Comparison of ENCODE assay signal across 22 cellular contexts in the genomic region with DNA sequence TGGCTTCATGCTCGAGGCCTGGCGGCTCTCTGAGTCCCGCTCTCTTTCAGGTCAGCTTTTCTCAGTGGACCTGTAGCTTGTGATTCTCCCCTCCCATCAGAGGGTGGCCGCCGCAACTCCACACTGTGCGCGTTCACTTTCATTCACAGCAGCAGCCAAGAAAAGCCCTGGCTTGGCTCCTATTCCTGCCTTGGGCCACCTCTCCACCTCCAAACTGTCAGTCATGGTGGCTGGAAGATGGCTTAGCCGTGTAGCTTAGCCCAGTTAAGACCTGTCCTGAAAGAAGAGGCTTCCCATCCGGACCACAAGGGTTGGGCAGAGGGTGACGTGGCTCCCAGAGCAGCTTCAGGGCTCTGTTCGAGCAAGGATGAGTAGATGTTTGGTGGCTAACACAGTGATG.
"Had no signal": no experiment of that assay in that cellular context is flagged by ENCODE, and none has a peak within 500 bp of the region (broad histone marks: within the 10 kb centered on the region; RNA-seq: fewer than 3 reads in every experiment).

No MANE protein-coding gene starts in this region.

- ATAC-seq: K562, Panc1, PC-3, SK-N-SH treated with all-trans-retinoic acid at 6 μM for 48 hours had no signal

- H3K27me3 ChIP-seq: SJCRH30 had no signal

- DNase-seq: Kasumi-1, MM.1S, NCI-H1092 treated with DMSO at 0.1 percent for 48 hours, NCI-H1436, NCI-H187, NCI-H2029, NCI-H2081 treated with DMSO at 0.1 percent for 48 hours, NCI-H2171, NCI-H226, NCI-H446, NCI-H510A, NCI-H524 treated with DMSO at 0.1 percent for 48 hours, NCI-H69, NCI-H774, PC-3, SHP77 treated with DMSO at 0.1 percent for 48 hours, SJCRH30 had no signal

- H3K9ac ChIP-seq: KMS-11 had no signal

- H3K27ac ChIP-seq: KMS-11, RWPE1, SJCRH30 had no signal

- H3K4me3 ChIP-seq: K562, SJCRH30 had no signal

- H3K4me1 ChIP-seq: SJCRH30 had no signal

- H3K36me3 ChIP-seq: SJCRH30 had no signal

- H3K9me3 ChIP-seq: SJCRH30 had no signal
